In the genomic region with DNA sequence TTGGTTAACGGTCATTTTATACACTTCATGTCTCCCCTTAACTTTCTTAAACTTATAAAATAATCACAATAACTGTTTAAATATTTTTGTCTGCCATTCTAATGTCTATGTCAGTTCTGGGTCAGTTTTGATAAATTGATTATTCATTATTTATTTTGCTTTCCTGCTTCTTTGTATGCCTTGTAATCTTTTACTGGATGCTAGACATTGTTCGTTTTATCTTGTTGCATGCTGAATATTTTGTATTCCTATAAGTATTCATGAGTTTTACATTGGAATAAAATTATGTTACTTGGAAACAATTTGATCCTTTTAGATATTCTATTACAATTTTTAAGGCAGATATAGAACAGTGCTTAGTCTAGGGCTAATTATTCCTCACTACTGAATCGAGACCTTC, we compare ENCODE assay signal across 23 cellular contexts.
"Had no signal": no experiment of that assay in that cellular context is flagged by ENCODE, and none has a peak within 500 bp of the region (broad histone marks: within the 10 kb centered on the region; RNA-seq: fewer than 3 reads in every experiment).

No MANE protein-coding gene starts in this region.

- H3K9me2 ChIP-seq: SK-N-SH had no signal

- H3K27ac Mint-ChIP-seq: IgD-negative memory B cell had no signal

- H3K27me3 Mint-ChIP-seq: IgD-negative memory B cell had no signal

- H3K9ac ChIP-seq: KMS-11, SK-N-SH had no signal

- H3K27ac ChIP-seq: KMS-11, RWPE1 had no signal

- H3K36me3 Mint-ChIP-seq: IgD-negative memory B cell had no signal

- H3K4me3 ChIP-seq: K562 had no signal

- H3K4me2 ChIP-seq: KMS-11, SK-N-SH had no signal

- ATAC-seq: HepG2, K562 had no signal

- DNase-seq: Kasumi-1, MV-4-11, NCI-H1048, NCI-H1105, NCI-H1417, NCI-H1436 treated with DMSO at 0.1 percent for 48 hours, NCI-H1694, NCI-H1930, NCI-H2081, NCI-H2107, NCI-H2227 treated with DMSO at 0.1 percent for 48 hours, NCI-H524, NCI-H526 treated with DMSO at 0.1 percent for 48 hours, NCI-H748 treated with DMSO at 0.1 percent for 48 hours, SHP77, SK-N-SH, SW 1271, T-helper 1 cell had no signal

- H3K4me3 Mint-ChIP-seq: IgD-negative memory B cell had no signal

- H3K4me1 Mint-ChIP-seq: IgD-negative memory B cell had no signal
